8 cellular contexts compared by ENCODE assay signal in the genomic region with DNA sequence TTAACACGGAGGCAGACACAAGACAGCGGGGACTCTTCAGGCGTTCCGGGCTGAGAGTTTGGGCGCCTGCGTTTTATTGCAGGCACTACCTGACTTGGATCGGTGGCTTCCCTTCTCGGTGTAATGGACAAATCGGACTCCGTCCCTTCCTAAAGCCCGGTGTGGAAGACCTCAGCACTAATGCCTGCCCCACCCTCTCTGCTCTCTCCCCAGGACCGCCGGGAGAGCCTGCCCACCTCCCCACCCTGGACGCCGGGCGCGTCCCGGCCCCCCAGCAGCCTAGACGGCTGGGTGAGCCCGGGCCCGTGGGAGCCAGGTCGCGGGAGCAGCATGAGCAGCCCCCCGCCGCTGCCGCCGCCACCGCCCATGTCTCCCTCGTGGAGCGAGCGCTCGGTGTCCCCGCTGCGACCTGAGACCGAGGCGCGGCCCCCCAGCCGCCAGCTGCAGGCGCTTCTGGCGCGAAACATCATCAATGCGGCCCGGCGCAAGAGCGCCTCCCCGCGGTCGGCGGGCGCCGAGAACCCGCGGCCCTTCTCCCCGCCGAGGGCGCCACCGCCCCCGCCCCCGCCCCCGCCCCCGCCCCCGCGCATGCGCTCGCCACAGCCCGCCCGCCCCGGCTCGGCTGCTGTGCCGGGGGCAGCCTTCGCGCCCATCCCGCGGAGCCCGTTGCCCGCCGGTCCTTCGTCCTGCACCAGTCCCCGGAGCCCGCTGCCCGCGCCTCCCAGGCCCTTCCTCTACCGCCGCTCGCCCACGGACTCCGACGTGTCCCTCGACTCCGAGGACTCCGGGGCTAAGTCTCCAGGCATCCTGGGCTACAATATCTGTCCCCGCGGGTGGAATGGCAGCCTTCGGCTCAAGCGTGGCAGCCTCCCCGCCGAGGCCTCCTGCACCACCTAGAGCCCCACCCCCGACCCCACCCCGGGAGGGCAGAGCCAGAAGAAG.
A peak's percentile ranks its signal among the peaks of the same experiment; 100 is the strongest.
DNase-seq lines count a peak whose midpoint lies in the region; ATAC-seq lines count a peak whose summit lies in the region.

No MANE protein-coding gene starts in this region.

- H3K27ac ChIP-seq in duodenal mucosa (ENCODE audit: low read depth, low read length): no peak overlapping the region

- peaks cover 0 to 14% of the 10 kb centered on the region in 2 donors for H3K36me3 ChIP-seq in duodenal mucosa (ENCODE audit: control insufficient read depth in 1 of 2, insufficient read depth in 2 of 2, low read length in 2 of 2)

- peak overlapping the region; percentile 61 to 66 for H3K4me3 ChIP-seq in duodenal mucosa (ENCODE audit: low read depth in 1 of 2, low read length in 2 of 2)

- H3K9me3 ChIP-seq in duodenal mucosa (ENCODE audit: control insufficient read depth in 1 of 2, low read length in 2 of 2): no peaks in the 10 kb centered on the region

- ATAC-seq in HG03045 (IDR thresholded peaks at IDR 0.05; ENCODE audit: unreplicated experiment): peak; percentile 80

- DNase-seq in SIG-M5 treated with dmso at 0.1 percent for 504 hours (lab: John Stamatoyannopoulos, UW; ENCODE audit: unreplicated experiment) (peak; percentile 52), SIG-M5 (lab: John Stamatoyannopoulos, UW) (no peak), NCI-H2227 treated with DMSO at 0.1 percent for 48 hours (lab: John Stamatoyannopoulos, UW) (peak; percentile 61), medulla oblongata (ENCODE audit: extremely low spot score) (peak; percentile 76)
- DNase-seq in activated CD4-positive, alpha-beta T cell treated with anti-CD3 and anti-CD28 coated beads for 48 hours: peak; percentile 74
- DNase-seq in stimulated activated CD8-positive, alpha-beta memory T cell treated with anti-CD3 and anti-CD28 coated beads, Interleukin-12 subunit alpha, Interleukin-12 subunit beta, amount 100 ng/mL, for 4 hours (ENCODE audit: low read depth): peak; percentile 61

- H3K9ac ChIP-seq in duodenal mucosa (ENCODE audit: low read depth in 1 of 2, low read length in 2 of 2): peak overlapping the region; percentile 38 to 50

- peaks cover 0 to 4% of the 10 kb centered on the region in 2 donors for H3K4me1 ChIP-seq in duodenal mucosa (ENCODE audit: control insufficient read depth in 1 of 2, insufficient read depth in 2 of 2, low read length in 2 of 2)

- no peaks in the 10 kb centered on the region for H3K27me3 ChIP-seq in duodenal mucosa (ENCODE audit: control insufficient read depth in 1 of 2, insufficient read depth in 2 of 2, low read length in 2 of 2)
